Comparison of ENCODE assay signal across 3 cellular contexts in the genomic region with DNA sequence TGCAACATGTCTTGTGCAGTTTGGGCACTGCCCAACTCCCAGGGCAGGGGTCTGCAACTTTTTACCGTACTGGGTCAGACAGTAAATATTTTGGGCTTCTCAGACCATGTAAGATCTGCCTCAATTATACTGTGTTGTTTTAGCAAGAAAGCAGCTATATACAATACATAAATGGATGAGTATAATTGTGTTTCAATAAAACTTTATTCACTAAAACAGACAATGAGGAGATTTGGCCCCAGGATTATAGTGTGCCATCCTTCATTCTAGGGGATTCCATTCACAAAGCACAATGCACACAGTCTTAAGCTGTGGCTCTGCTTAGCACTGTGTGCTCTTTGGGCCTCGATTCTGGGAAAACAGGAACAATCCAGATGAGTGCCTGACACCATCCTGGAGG.
TF ChIP-seq lines count a peak whose summit lies in the region.

No MANE protein-coding gene starts in this region.

TF ChIP-seq in HepG2, 621 proteins besides CTCF, POLR2A, EP300 and RAD21:
- no peak for TF ChIP-seq TFDP2 (CRISPR knock-in tag; IDR thresholded peaks at IDR 0.05)
- TF ChIP-seq, protein P1, sequence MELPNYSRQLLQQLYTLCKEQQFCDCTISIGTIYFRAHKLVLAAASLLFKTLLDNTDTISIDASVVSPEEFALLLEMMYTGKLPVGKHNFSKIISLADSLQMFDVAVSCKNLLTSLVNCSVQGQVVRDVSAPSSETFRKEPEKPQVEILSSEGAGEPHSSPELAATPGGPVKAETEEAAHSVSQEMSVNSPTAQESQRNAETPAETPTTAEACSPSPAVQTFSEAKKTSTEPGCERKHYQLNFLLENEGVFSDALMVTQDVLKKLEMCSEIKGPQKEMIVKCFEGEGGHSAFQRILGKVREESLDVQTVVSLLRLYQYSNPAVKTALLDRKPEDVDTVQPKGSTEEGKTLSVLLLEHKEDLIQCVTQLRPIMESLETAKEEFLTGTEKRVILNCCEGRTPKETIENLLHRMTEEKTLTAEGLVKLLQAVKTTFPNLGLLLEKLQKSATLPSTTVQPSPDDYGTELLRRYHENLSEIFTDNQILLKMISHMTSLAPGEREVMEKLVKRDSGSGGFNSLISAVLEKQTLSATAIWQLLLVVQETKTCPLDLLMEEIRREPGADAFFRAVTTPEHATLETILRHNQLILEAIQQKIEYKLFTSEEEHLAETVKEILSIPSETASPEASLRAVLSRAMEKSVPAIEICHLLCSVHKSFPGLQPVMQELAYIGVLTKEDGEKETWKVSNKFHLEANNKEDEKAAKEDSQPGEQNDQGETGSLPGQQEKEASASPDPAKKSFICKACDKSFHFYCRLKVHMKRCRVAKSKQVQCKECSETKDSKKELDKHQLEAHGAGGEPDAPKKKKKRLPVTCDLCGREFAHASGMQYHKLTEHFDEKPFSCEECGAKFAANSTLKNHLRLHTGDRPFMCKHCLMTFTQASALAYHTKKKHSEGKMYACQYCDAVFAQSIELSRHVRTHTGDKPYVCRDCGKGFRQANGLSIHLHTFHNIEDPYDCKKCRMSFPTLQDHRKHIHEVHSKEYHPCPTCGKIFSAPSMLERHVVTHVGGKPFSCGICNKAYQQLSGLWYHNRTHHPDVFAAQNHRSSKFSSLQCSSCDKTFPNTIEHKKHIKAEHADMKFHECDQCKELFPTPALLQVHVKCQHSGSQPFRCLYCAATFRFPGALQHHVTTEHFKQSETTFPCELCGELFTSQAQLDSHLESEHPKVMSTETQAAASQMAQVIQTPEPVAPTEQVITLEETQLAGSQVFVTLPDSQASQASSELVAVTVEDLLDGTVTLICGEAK (IDR thresholded peaks at IDR 0.05) = no peak
- TF ChIP-seq, protein P1 (CRISPR knock-in tag; IDR thresholded peaks at IDR 0.05) = 0 out of 2 replicates have a peak, but pooled peaks have one; percentile 22

TF ChIP-seq in GM12878, 131 proteins besides CTCF, POLR2A, EP300 and RAD21:
- TF ChIP-seq, protein P1 (IDR thresholded peaks at IDR 0.05; ENCODE audit: borderline replicate concordance) = peak; percentile 71
- no peak for TF ChIP-seq TBL1XR1 (IDR thresholded peaks at IDR 0.05; ENCODE audit: low read depth, low read length)

TF ChIP-seq in K562, 482 proteins besides CTCF, POLR2A, EP300 and RAD21:
- TF ChIP-seq, protein P1 (IDR thresholded peaks at IDR 0.05) = peak; percentile 91
- TF ChIP-seq, protein P1 (CRISPR knock-in tag; IDR thresholded peaks at IDR 0.05) = peak; percentile 80
- no peak for TF ChIP-seq ZFP30 (CRISPR knock-in tag; IDR thresholded peaks at IDR 0.05; ENCODE audit: borderline replicate concordance)
- TF ChIP-seq KDM2B (CRISPR knock-in tag; IDR thresholded peaks at IDR 0.05) = no peak
- no peak for TF ChIP-seq TEAD2 (tag; IDR thresholded peaks at IDR 0.05)
